Comparison of ENCODE assay signal across 19 cellular contexts in genomic region chr6:130503146-130503545, GRCh38.
DNase-seq lines count a peak whose midpoint lies in the region; ATAC-seq, FAIRE-seq and TF ChIP-seq lines count a peak whose summit lies in the region.
"Had no signal": no experiment of that assay in that cellular context is flagged by ENCODE, and none has a peak within 500 bp of the region (broad histone marks: within the 10 kb centered on the region; RNA-seq: fewer than 3 reads in every experiment).

No MANE protein-coding gene starts in this region.

- no peak overlapping the region for H3K27ac ChIP-seq in KMS-11
- no peak overlapping the region for H3K27ac ChIP-seq in left lung
- H3K27ac ChIP-seq in tibial artery, result no peak overlapping the region
- H3K27ac ChIP-seq: BLaER1, neural progenitor cell, SJSA1 had no signal

- no peak overlapping the region for H3K4me3 Mint-ChIP-seq in progenitor cell of endocrine pancreas (ENCODE audit: low read depth)
- H3K4me3 Mint-ChIP-seq: activated T-cell treated with anti-CD3 and anti-CD28 coated beads, Interleukin-2, amount 50 U/mL, for 4 hours; neural progenitor cell; type B pancreatic cell had no signal

- no peak overlapping the region for H2AFZ ChIP-seq in KMS-11 (ENCODE audit: low read depth)
- H2AFZ ChIP-seq: neural progenitor cell had no signal

- H3K79me2 ChIP-seq in KMS-11 (ENCODE audit: insufficient read depth, low read depth), result no peaks in the 10 kb centered on the region

- H4K20me1 ChIP-seq in KMS-11 (ENCODE audit: insufficient read depth), result no peaks in the 10 kb centered on the region
- H4K20me1 ChIP-seq: BLaER1 had no signal

- no peaks in the 10 kb centered on the region for H3K4me1 Mint-ChIP-seq in progenitor cell of endocrine pancreas (ENCODE audit: low read depth)

- H3K9me3 ChIP-seq in left lung (no peaks in the 10 kb centered on the region), tibial artery (no peaks in the 10 kb centered on the region)
- H3K9me3 ChIP-seq: BLaER1, SJSA1 had no signal

- H3K36me3 Mint-ChIP-seq in progenitor cell of endocrine pancreas (ENCODE audit: insufficient read depth), result no peaks in the 10 kb centered on the region
- H3K36me3 Mint-ChIP-seq: neural progenitor cell, type B pancreatic cell had no signal

- ATAC-seq in left lung, result peak; percentile 22
- ATAC-seq: activated T-cell treated with anti-CD3 and anti-CD28 coated beads, Interleukin-2, amount 50 U/mL, for 4 hours had no signal

- TF ChIP-seq CTCF in AG10803 (conservative IDR thresholded peaks at IDR 0.05; ENCODE audit: low read length) (no peak), KMS-11 (conservative IDR thresholded peaks at IDR 0.05; ENCODE audit: low read depth, low read length) (no peak), bronchial epithelial cell (IDR thresholded peaks at IDR 0.05; ENCODE audit: insufficient read depth, low read length, severe bottlenecking) (no peak), left lung (IDR thresholded peaks at IDR 0.05) (no peak), tibial artery (IDR thresholded peaks at IDR 0.05) (no peak), progenitor cell of endocrine pancreas (IDR thresholded peaks at IDR 0.05; ENCODE audit: unreplicated experiment) (no peak)

- no peak overlapping the region for H3K9ac ChIP-seq in KMS-11
- H3K9ac ChIP-seq: BLaER1, neural progenitor cell had no signal

- FAIRE-seq in bronchial epithelial cell (lab: Jason Lieb, UNC), result no peak
- FAIRE-seq: H54 had no signal

- intact Hi-C loops in left lung (cut with DNase I) (no loop called here), tibial artery (cut with DNase I; ENCODE audit: low total_unique reads) (no loop called here)

- H3K36me3 ChIP-seq in KMS-11 (ENCODE audit: insufficient read depth) (no peaks in the 10 kb centered on the region), bronchial epithelial cell (ENCODE audit: control insufficient read depth, insufficient read depth, low read length) (no peaks in the 10 kb centered on the region), left lung (no peaks in the 10 kb centered on the region), tibial artery (no peaks in the 10 kb centered on the region)
- H3K36me3 ChIP-seq: BLaER1, neural progenitor cell, SJSA1 had no signal

- H3K4me3 ChIP-seq in AG10803 (ENCODE audit: low read length), result no peak overlapping the region
- H3K4me3 ChIP-seq in KMS-11 (IDR thresholded peaks at IDR 0.05; ENCODE audit: insufficient read depth, low read depth, low read length), result no peak overlapping the region
- no peak overlapping the region for H3K4me3 ChIP-seq in bronchial epithelial cell (ENCODE audit: low read depth, low read length)
- no peak overlapping the region for H3K4me3 ChIP-seq in left lung
- no peak overlapping the region for H3K4me3 ChIP-seq in tibial artery
- H3K4me3 ChIP-seq: BLaER1, neural progenitor cell, SJSA1 had no signal

- no peaks in the 10 kb centered on the region for H3K27me3 ChIP-seq in KMS-11 (ENCODE audit: insufficient read depth, low read depth)
- H3K27me3 ChIP-seq in bronchial epithelial cell (ENCODE audit: control insufficient read depth, insufficient read depth, low read length), result no peaks in the 10 kb centered on the region
- no peaks in the 10 kb centered on the region for H3K27me3 ChIP-seq in left lung
- no peaks in the 10 kb centered on the region for H3K27me3 ChIP-seq in tibial artery
- H3K27me3 ChIP-seq: BLaER1, neural progenitor cell, SJSA1 had no signal

- peaks cover 19% of the 10 kb centered on the region for H3K4me1 ChIP-seq in KMS-11 (ENCODE audit: low read depth, poor library complexity, severe bottlenecking)
- no peaks in the 10 kb centered on the region for H3K4me1 ChIP-seq in left lung
- no peaks in the 10 kb centered on the region for H3K4me1 ChIP-seq in tibial artery
- H3K4me1 ChIP-seq: BLaER1, neural progenitor cell, SJSA1 had no signal

- no peak overlapping the region for H3K27ac Mint-ChIP-seq in progenitor cell of endocrine pancreas
- H3K27ac Mint-ChIP-seq: neural progenitor cell, type B pancreatic cell had no signal

- DNase-seq in AG10803 (ENCODE audit: low read depth) (peak; percentile 83), bronchial epithelial cell (ENCODE audit: low read depth) (peak; percentile 46), left lung (no peak), RPMI8226 (no peak), tibial artery (no peak), LoVo (ENCODE audit: low spot score) (no peak), progenitor cell of endocrine pancreas (ENCODE audit: low spot score, unreplicated experiment) (no peak)
- DNase-seq: activated CD4-positive, alpha-beta T cell treated with anti-CD3 and anti-CD28 coated beads, Interleukin-2, amount 50 U/mL, for 1 hour; activated T-cell treated with anti-CD3 and anti-CD28 coated beads, Interleukin-2, amount 50 U/mL, for 4 hours; anterior cingulate cortex; foreskin melanocyte; NCI-H1092; stimulated activated CD4-positive, alpha-beta T cell treated with anti-CD3 and anti-CD28 coated beads, Interleukin-4, amount 100 ng/mL, for 4 hours had no signal

- H3K9me3 Mint-ChIP-seq in progenitor cell of endocrine pancreas (ENCODE audit: low read depth), result no peaks in the 10 kb centered on the region
- H3K9me3 Mint-ChIP-seq: activated T-cell treated with anti-CD3 and anti-CD28 coated beads, Interleukin-2, amount 50 U/mL, for 4 hours; neural progenitor cell had no signal

- H3K27me3 Mint-ChIP-seq in progenitor cell of endocrine pancreas, result no peaks in the 10 kb centered on the region
- H3K27me3 Mint-ChIP-seq: type B pancreatic cell had no signal

- 0 out of 2 replicates have a peak overlapping the region, but pooled peaks have one; percentile 11 for H3K4me2 ChIP-seq in KMS-11
- H3K4me2 ChIP-seq: BLaER1, neural progenitor cell had no signal

Comparison
In these comparisons a context has a peak if more than half of its experiments do, and no peak if none do; other contexts are left out.
1. DNase-seq: peak in AG10803 (single experiment) and bronchial epithelial cell (single experiment); none in left lung (0 of 2), RPMI8226 (single experiment), tibial artery (0 of 2), LoVo (single experiment) and progenitor cell of endocrine pancreas (single experiment).